Comparison of ENCODE assay signal across 1 cellular context in genomic region chr10:76035728-76036409, GRCh38.
TF ChIP-seq lines count a peak whose summit lies in the region.

No MANE protein-coding gene starts in this region.

TF ChIP-seq in HCT116, 20 proteins besides CTCF, POLR2A, EP300 and RAD21 (continued from another document):
- TF ChIP-seq MAX (IDR thresholded peaks at IDR 0.05) (no peak), JUND (IDR thresholded peaks at IDR 0.05) (no peak), CBX3 (IDR thresholded peaks at IDR 0.05; ENCODE audit: low read depth) (no peak), SP1 (IDR thresholded peaks at IDR 0.05; ENCODE audit: low read depth) (no peak), CEBPB (IDR thresholded peaks at IDR 0.05; ENCODE audit: low read depth) (no peak), FOSL1 (IDR thresholded peaks at IDR 0.05; ENCODE audit: low read depth) (no peak), YY1 (IDR thresholded peaks at IDR 0.05; ENCODE audit: extremely low read depth, insufficient replicate concordance, low read depth, low read length) (no peak), EZH2 (IDR thresholded peaks at IDR 0.05) (no peak), EZH2phosphoT487 (IDR thresholded peaks at IDR 0.05; ENCODE audit: borderline replicate concordance) (no peak), SIN3A (IDR thresholded peaks at IDR 0.05; ENCODE audit: low read depth) (no peak), ZFX (IDR thresholded peaks at IDR 0.05) (no peak), POLR2AphosphoS5 (IDR thresholded peaks at IDR 0.05; ENCODE audit: low read depth, low read length) (no peak)
- TF ChIP-seq, protein P1, sequence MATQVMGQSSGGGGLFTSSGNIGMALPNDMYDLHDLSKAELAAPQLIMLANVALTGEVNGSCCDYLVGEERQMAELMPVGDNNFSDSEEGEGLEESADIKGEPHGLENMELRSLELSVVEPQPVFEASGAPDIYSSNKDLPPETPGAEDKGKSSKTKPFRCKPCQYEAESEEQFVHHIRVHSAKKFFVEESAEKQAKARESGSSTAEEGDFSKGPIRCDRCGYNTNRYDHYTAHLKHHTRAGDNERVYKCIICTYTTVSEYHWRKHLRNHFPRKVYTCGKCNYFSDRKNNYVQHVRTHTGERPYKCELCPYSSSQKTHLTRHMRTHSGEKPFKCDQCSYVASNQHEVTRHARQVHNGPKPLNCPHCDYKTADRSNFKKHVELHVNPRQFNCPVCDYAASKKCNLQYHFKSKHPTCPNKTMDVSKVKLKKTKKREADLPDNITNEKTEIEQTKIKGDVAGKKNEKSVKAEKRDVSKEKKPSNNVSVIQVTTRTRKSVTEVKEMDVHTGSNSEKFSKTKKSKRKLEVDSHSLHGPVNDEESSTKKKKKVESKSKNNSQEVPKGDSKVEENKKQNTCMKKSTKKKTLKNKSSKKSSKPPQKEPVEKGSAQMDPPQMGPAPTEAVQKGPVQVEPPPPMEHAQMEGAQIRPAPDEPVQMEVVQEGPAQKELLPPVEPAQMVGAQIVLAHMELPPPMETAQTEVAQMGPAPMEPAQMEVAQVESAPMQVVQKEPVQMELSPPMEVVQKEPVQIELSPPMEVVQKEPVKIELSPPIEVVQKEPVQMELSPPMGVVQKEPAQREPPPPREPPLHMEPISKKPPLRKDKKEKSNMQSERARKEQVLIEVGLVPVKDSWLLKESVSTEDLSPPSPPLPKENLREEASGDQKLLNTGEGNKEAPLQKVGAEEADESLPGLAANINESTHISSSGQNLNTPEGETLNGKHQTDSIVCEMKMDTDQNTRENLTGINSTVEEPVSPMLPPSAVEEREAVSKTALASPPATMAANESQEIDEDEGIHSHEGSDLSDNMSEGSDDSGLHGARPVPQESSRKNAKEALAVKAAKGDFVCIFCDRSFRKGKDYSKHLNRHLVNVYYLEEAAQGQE (IDR thresholded peaks at IDR 0.05; ENCODE audit: low read depth) = no peak
- TF ChIP-seq, protein P2, sequence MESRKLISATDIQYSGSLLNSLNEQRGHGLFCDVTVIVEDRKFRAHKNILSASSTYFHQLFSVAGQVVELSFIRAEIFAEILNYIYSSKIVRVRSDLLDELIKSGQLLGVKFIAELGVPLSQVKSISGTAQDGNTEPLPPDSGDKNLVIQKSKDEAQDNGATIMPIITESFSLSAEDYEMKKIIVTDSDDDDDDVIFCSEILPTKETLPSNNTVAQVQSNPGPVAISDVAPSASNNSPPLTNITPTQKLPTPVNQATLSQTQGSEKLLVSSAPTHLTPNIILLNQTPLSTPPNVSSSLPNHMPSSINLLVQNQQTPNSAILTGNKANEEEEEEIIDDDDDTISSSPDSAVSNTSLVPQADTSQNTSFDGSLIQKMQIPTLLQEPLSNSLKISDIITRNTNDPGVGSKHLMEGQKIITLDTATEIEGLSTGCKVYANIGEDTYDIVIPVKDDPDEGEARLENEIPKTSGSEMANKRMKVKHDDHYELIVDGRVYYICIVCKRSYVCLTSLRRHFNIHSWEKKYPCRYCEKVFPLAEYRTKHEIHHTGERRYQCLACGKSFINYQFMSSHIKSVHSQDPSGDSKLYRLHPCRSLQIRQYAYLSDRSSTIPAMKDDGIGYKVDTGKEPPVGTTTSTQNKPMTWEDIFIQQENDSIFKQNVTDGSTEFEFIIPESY (IDR thresholded peaks at IDR 0.05; ENCODE audit: extremely low read depth, insufficient replicate concordance, low read length) = no peak
